In the genomic region with DNA sequence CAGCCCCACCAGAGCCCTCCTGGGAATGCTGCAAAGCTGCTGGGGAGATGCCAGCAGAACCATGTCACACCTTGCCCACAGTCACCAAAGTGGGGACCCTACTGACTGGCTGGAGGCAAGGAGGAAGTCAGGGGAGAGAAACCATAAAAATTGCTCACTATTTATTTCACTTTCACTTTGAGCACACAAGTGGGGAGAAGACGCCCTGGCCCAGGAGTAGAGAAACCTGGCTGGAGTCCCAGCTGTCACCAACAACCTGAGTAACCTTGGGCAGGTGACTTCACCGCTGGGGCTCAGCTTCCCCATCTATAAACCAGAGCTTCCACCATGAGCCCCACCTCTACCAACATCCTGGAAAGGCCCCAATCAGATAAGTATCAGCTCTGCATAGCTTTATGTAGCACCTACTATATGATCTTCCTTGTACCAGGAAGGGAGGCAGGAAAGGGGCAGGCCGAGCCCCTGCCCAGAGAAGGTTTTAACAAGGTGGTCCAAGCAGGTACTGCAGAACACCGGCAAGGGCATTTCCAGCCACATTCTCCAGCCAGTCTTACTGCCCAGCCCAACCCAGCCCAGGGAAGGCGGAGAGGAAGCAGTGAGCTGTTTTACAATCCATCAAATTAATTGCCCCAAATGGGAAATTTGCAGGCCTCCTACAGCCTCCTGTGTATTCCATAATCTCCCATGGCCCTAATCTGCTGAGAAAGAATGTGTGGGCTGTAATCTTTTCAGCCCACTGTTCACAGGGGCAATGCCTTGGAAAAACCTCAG, we compare ENCODE assay signal across 8 cellular contexts. TPM values are rescaled to one million over a fixed set of nuclear protein-coding genes. Genes with fewer than 3 reads are reported as not detected.
A peak's percentile ranks its signal among the peaks of the same experiment; 100 is the strongest.
DNase-seq lines count a peak whose midpoint lies in the region; ATAC-seq, FAIRE-seq and TF ChIP-seq lines count a peak whose summit lies in the region.

No MANE protein-coding gene starts in this region.

- TF ChIP-seq POLR2A in K562 (conservative IDR thresholded peaks at IDR 0.05) (no peak), spleen (IDR thresholded peaks at IDR 0.05) (no peak)

- BruUV-seq in Panc1 (replicated peaks; lab: Mats Ljungman, UMichigan) (no TSS peak), K562 (replicated peaks; lab: Mats Ljungman, UMichigan) (no TSS peak)

- in situ Hi-C loops in Panc1 (cut with HindIII; ENCODE audit: low pct_unique_long_range_greater_than_20kb, low sequenced_read_pairs): no loop called here
- in situ Hi-C loops in K562 (cut with MboI): no loop called here

- peak overlapping the region; percentile 37; the same call in 1 of the 2 replicates for H3K27ac ChIP-seq in Panc1 (ENCODE audit: low read length)
- H3K27ac ChIP-seq in K562 (ENCODE audit: extremely low read depth, low read depth, low read length): no peak overlapping the region
- H3K27ac ChIP-seq in spleen: peak overlapping the region; percentile 27 to 76 (median 57)

- peak; percentile 97 for ATAC-seq in HG02938 (IDR thresholded peaks at IDR 0.05; ENCODE audit: unreplicated experiment)
- peak; percentile 41; the same call in 1 of the 2 replicates for ATAC-seq in Panc1
- peak; percentile 19; the same call in 2 of the 3 replicates for ATAC-seq in K562

- intact Hi-C loops in Panc1 (cut with micrococcal nuclease; ENCODE audit: unreplicated experiment) (no loop called here), K562 (cut with micrococcal nuclease) (no loop called here), spleen (cut with DNase I; ENCODE audit: low total_unique reads) (no loop called here)

- H3K27me3 ChIP-seq in Panc1 (ENCODE audit: control insufficient read depth, insufficient read depth, low read length) (no peaks in the 10 kb centered on the region), K562 (ENCODE audit: control insufficient read depth in 2 of 2, insufficient read depth in 2 of 2, low read length in 2 of 2) (peaks cover 4 to 10% of the 10 kb centered on the region in 2 experiments; a peak in 2 of 5 replicates), spleen (replicated peaks in 1 of 7) (no peaks in the 10 kb centered on the region)

- FAIRE-seq in K562 (lab: Jason Lieb, UNC): no peak

- no peaks in the 10 kb centered on the region for H3K79me2 ChIP-seq in K562 (ENCODE audit: control insufficient read depth, insufficient read depth, low read length)

- H3K36me3 ChIP-seq in Panc1 (ENCODE audit: control insufficient read depth, insufficient read depth, low read length): no peaks in the 10 kb centered on the region
- no peaks in the 10 kb centered on the region for H3K36me3 ChIP-seq in K562 (ENCODE audit: control insufficient read depth, insufficient read depth, low read length)
- no peaks in the 10 kb centered on the region for H3K36me3 ChIP-seq in spleen

- H3K4me3 ChIP-seq in Panc1 (ENCODE audit: low read depth in 2 of 2, low read length in 2 of 2) (no peak overlapping the region), K562 (no peak overlapping the region), spleen (peak overlapping the region in 1 of 8 donors; percentile 29)

- no peaks in the 10 kb centered on the region for H4K20me1 ChIP-seq in K562 (replicated peaks; ENCODE audit: control insufficient read depth, insufficient read depth, low read length)

- peaks cover 28% of the 10 kb centered on the region for H3K4me1 ChIP-seq in Panc1 (ENCODE audit: control insufficient read depth, insufficient read depth, low read length)
- no peaks in the 10 kb centered on the region; a peak in 2 of 5 replicates for H3K4me1 ChIP-seq in K562 (replicated peaks in 1 of 2; ENCODE audit: control insufficient read depth in 2 of 2, insufficient read depth in 2 of 2, low read length in 2 of 2)
- peaks cover 5 to 29% (median 18%) of the 10 kb centered on the region in 6 donors for H3K4me1 ChIP-seq in spleen

- POLR2A ChIA-PET in Panc1 (lab: Charles Lee): interaction anchor here (0.5 kb wide), 1 partner anchor 59 kb away, joined by 13 read pairs; no protein-coding TSS in a partner anchor
- POLR2A ChIA-PET in K562 (lab: Yijun Ruan, JAX): interaction anchor here (0.6 kb wide), 1 partner anchor 290 kb away, joined by 3 read pairs; the partner anchor contains the start of gene NUCB2

- CTCF ChIA-PET in Panc1 (lab: Charles Lee): no interaction called here
- CTCF ChIA-PET in K562 (lab: Yijun Ruan, JAX; ENCODE audit: low intra/inter-chr PET ratio): no interaction called here

- no peak for TF ChIP-seq EP300 in K562 (IDR thresholded peaks at IDR 0.05; ENCODE audit: low read length)

- H3K4me2 ChIP-seq in K562 (ENCODE audit: insufficient read depth, low read length): no peak overlapping the region

- TF ChIP-seq RAD21 in K562 (CRISPR knock-in tag; conservative IDR thresholded peaks at IDR 0.05 in 1 of 2, IDR thresholded peaks at IDR 0.05 in 1 of 2): no peak

- H3K9ac ChIP-seq in K562 (ENCODE audit: insufficient read depth in 1 of 2, low read depth in 2 of 2, low read length in 2 of 2): no peak overlapping the region

- H3K9me3 ChIP-seq in Panc1 (ENCODE audit: control insufficient read depth, insufficient read depth, low read depth, low read length) (no peaks in the 10 kb centered on the region), K562 (replicated peaks; ENCODE audit: control insufficient read depth, insufficient read depth, low read depth, low read length) (no peaks in the 10 kb centered on the region), spleen (no peaks in the 10 kb centered on the region)

- 21% methylated on average over 5 of the region's 5 CpGs for WGBS in K562 (ENCODE audit: insufficient coverage, low coverage, missing lambda C conversion rate)
- 23 to 36% (median 32%) methylated on average over 5 of the region's 5 CpGs for WGBS in spleen, 5 donors

- H3K9me1 ChIP-seq in K562 (ENCODE audit: control insufficient read depth, insufficient read depth, low read length): no peaks in the 10 kb centered on the region

- H2AFZ ChIP-seq in K562 (ENCODE audit: low read depth, low read length): no peak overlapping the region

- peak; percentile 5 for DNase-seq in activated CD4-positive, CD25-positive, alpha-beta regulatory T cell treated with anti-CD3 and anti-CD28 coated beads, Interleukin-2, amount 50 U/mL, for 16 hours (ENCODE audit: low read depth, low spot score)
- no peak for DNase-seq in activated CD4-positive, CD25-positive, alpha-beta regulatory T cell (lab: John Stamatoyannopoulos, UW)
- no peak for DNase-seq in Panc1 (ENCODE audit: low read depth, low spot score)
- DNase-seq in K562 (ENCODE audit: extremely low read depth in 1 of 4, low spot score in 3 of 4): peak in 3 of 4 experiments; percentile 6 to 22 (median 17)
- no peak for DNase-seq in spleen
- no peak for DNase-seq in NCI-H526 (lab: John Stamatoyannopoulos, UW)
- no peak for DNase-seq in GF-D8 (lab: John Stamatoyannopoulos, UW)

- TF ChIP-seq CTCF in Panc1 (IDR thresholded peaks at IDR 0.05) (no peak), K562 (IDR thresholded peaks at IDR 0.05 in 2 of 3, conservative IDR thresholded peaks at IDR 0.05 in 1 of 3; ENCODE audit: insufficient read depth in 2 of 3, low read depth in 1 of 3, low read length in 3 of 3) (no peak), spleen (IDR thresholded peaks at IDR 0.05 in 8 of 11, conservative IDR thresholded peaks at IDR 0.05 in 3 of 11) (no peak)

TF ChIP-seq in K562, 482 proteins besides CTCF, POLR2A, EP300 and RAD21:
- no peak for TF ChIP-seq LEF1 (IDR thresholded peaks at IDR 0.05)
- 0 out of 2 replicates have a peak, but pooled peaks have one; percentile 8 for TF ChIP-seq NFIC (IDR thresholded peaks at IDR 0.05)
- TF ChIP-seq PBX2 (CRISPR knock-in tag; IDR thresholded peaks at IDR 0.05; ENCODE audit: low read depth): no peak
- TF ChIP-seq PBX2 (tag; conservative IDR thresholded peaks at IDR 0.05; ENCODE audit: low read depth): peak; percentile 28; the same call in 1 of the 2 replicates

RNA-seq across cellular contexts. Expression of gene PLEKHA7, which starts 27.6 kb away (rescaled TPM):
- total RNA-seq in Panc1 (2021; ENCODE audit: unreplicated experiment): 11.6 TPM
- 16.7 TPM for polyA plus RNA-seq in Panc1 (2012; ENCODE audit: insufficient read length)
- 0.32 and 1.7 TPM in 2 replicates for total RNA-seq in K562 (2011; cell fraction: chromatin; rRNA removed; ENCODE audit: low replicate concordance)
- total RNA-seq in K562 (2011; cell fraction: nucleolus; rRNA removed): 0.17 and 0.39 TPM in 2 replicates
- 0.29 and 0.53 TPM in 2 replicates for total RNA-seq in K562 (2011; cell fraction: nucleoplasm; rRNA removed)
- 0.33 and 0.77 TPM in 2 replicates for total RNA-seq in K562 (2014; rRNA removed)
- 0.18 and 0.54 TPM in 2 replicates for total RNA-seq in K562 (2014; rRNA removed; fragmentation: Illumina TruSeq; extraction: Trizol)
- 0.04 and 0.22 TPM in 2 replicates for total RNA-seq in K562 (2015; rRNA removed; fragmentation: Illumina TruSeq; extraction: Trizol)
- 0.24 and 0.51 TPM in 2 replicates for total RNA-seq in K562 (2021)
- 0.06 and 0.12 TPM in 2 replicates for polyA plus RNA-seq in K562 (2011; rRNA removed)
- 0.03 and 0.06 TPM in 2 replicates for polyA plus RNA-seq in K562 (2011; cell fraction: cytosol; rRNA removed)
- polyA plus RNA-seq in K562 (2011; cell fraction: nucleus; rRNA removed): 0.35 and 0.36 TPM in 2 replicates
- polyA plus RNA-seq in K562 (2012): 0.17 TPM in 2 replicates
- polyA plus RNA-seq in K562 (2014; fragmentation: Illumina TruSeq; extraction: Trizol): 0.16 and 0.47 TPM in 2 replicates
- under 1 TPM in 1 of 2 experiments, not detected in 1; 0.10 TPM for polyA plus RNA-seq in K562 (2014; fragmentation: Nextera tagmentation; extraction: Ambion mirVana)
- 0.37 and 0.53 TPM in 2 replicates for polyA plus RNA-seq in K562 (2014; rRNA removed)
- 0.57 TPM in 1 of 2 replicates, not detected in the other for polyA minus RNA-seq in K562 (2011; rRNA and poly(A)+ RNA removed)
- polyA minus RNA-seq in K562 (2011; cell fraction: cytosol; rRNA and poly(A)+ RNA removed): not detected in 2 replicates
- polyA minus RNA-seq in K562 (2011; cell fraction: nucleus; rRNA and poly(A)+ RNA removed): 0.13 and 0.56 TPM in 2 replicates
- total RNA-seq in spleen: 10 to 100 TPM in 2 of 7 donors, 1 to 10 TPM in 5; 3.7 to 12.8 (median 7.6) TPM
- polyA plus RNA-seq in spleen: 1 to 10 TPM; 1.8 to 3.3 (median 2.0) TPM

Comparison
In these comparisons a context has a peak if more than half of its experiments do, and no peak if none do; other contexts are left out.
1. DNase-seq: peak in activated CD4-positive, CD25-positive, alpha-beta regulatory T cell treated with anti-CD3 and anti-CD28 coated beads, Interleukin-2, amount 50 U/mL, for 16 hours (single experiment) and K562 (3 of 4); none in activated CD4-positive, CD25-positive, alpha-beta regulatory T cell (0 of 4), Panc1 (single experiment), spleen (single experiment), NCI-H526 (0 of 2) and GF-D8 (single experiment).
2. ATAC-seq: peak in every context shown above with its lines; median percentile 97 in HG02938; 41 in Panc1; 19 in K562.